29 cellular contexts compared by ENCODE assay signal in genomic region chr2:137976274-137976673, GRCh38. TPM values are rescaled to one million over a fixed set of nuclear protein-coding genes. Genes with fewer than 3 reads are reported as not detected.
A peak's percentile ranks its signal among the peaks of the same experiment; 100 is the strongest.
DNase-seq lines count a peak whose midpoint lies in the region; ATAC-seq, FAIRE-seq and TF ChIP-seq lines count a peak whose summit lies in the region.
"Had no signal": no experiment of that assay in that cellular context is flagged by ENCODE, and none has a peak within 500 bp of the region (broad histone marks: within the 10 kb centered on the region; RNA-seq: fewer than 3 reads in every experiment).

No MANE protein-coding gene starts in this region.

- CTCF ChIA-PET in HepG2 (lab: Yijun Ruan, JAX; ENCODE audit: low intra/inter-chr PET ratio, low total read pairs) = no interaction called here

- DNase-seq in CD1c-positive myeloid dendritic cell (ENCODE audit: extremely low spot score) (peak; percentile 31), bronchial epithelial cell (ENCODE audit: low read depth) (peak; percentile 51), HepG2 (ENCODE audit: low spot score) (no peak), stomach (no peak), erythroblast (lab: John Stamatoyannopoulos, UW) (no peak), DMS153 treated with DMSO at 0.1 percent for 48 hours (lab: John Stamatoyannopoulos, UW; ENCODE audit: unreplicated experiment) (no peak), amygdala (lab: John Stamatoyannopoulos, UW) (no peak)
- DNase-seq in activated T-helper 1 cell treated with anti-CD3 and anti-CD28 coated beads, Interleukin-12 subunit alpha, Interleukin-12 subunit beta, Interleukin-2, Interleukin-4 antibody, amounts not matched to agents 30 ng/mL and 10 ng/mL and 1 ng/mL, durations not matched to agents 14 hours and 24 hours and 36 hours (ENCODE audit: low spot score) = no peak
- DNase-seq: ACHN; activated CD4-positive, alpha-beta T cell treated with anti-CD3 and anti-CD28 coated beads for 48 hours; activated CD8-positive, alpha-beta memory T cell treated with anti-CD3 and anti-CD28 coated beads for 24 hours; activated effector memory CD4-positive, alpha-beta T cell treated with anti-CD3 and anti-CD28 coated beads, Interleukin-2, amount 50 U/mL, for 16 hours; activated naive CD8-positive, alpha-beta T cell treated with anti-CD3 and anti-CD28 coated beads for 36 hours; central memory CD4-positive, alpha-beta T cell; gastrocnemius medialis; naive thymus-derived CD8-positive, alpha-beta T cell; NCI-H1105 treated with DMSO at 0.1 percent for 48 hours; NCI-H1930; NCI-H2171 treated with DMSO at 0.1 percent for 48 hours; substantia nigra; T-cell; uterus had no signal

- H3K27ac ChIP-seq in HepG2 (ENCODE audit: extremely low read length, insufficient read depth, low read length) (peak overlapping the region; percentile 71), stomach (peak overlapping the region; percentile 71 to 92 (median 83))
- H3K27ac ChIP-seq: gastrocnemius medialis, uterus had no signal

- H3K4me1 Mint-ChIP-seq in activated T-helper 1 cell treated with anti-CD3 and anti-CD28 coated beads, Interleukin-12 subunit alpha, Interleukin-12 subunit beta, Interleukin-2, Interleukin-4 antibody, amounts not matched to agents 30 ng/mL and 10 ng/mL and 1 ng/mL, durations not matched to agents 14 hours and 24 hours and 36 hours (ENCODE audit: low read depth) = no peaks in the 10 kb centered on the region
- H3K4me1 Mint-ChIP-seq: activated naive CD8-positive, alpha-beta T cell treated with anti-CD3 and anti-CD28 coated beads for 36 hours; B cell; IgD-negative memory B cell; naive thymus-derived CD8-positive, alpha-beta T cell; stimulated activated effector memory CD8-positive, alpha-beta T cell treated with anti-CD3 and anti-CD28 coated beads, Interleukin-12 subunit alpha, Interleukin-12 subunit beta, amount 100 ng/mL, for 72 hours; T-cell had no signal

- H3K4me1 ChIP-seq in HepG2 (ENCODE audit: insufficient read depth, low read length) = peaks cover 74% of the 10 kb centered on the region
- peaks cover 0 to 48% (median 21%) of the 10 kb centered on the region in 4 donors for H3K4me1 ChIP-seq in stomach
- H3K4me1 ChIP-seq: gastrocnemius medialis, uterus had no signal

- POLR2A ChIA-PET in HepG2 (lab: Yijun Ruan, JAX) = interaction anchor here (0.7 to 6.2 kb wide), 5 partner anchors 12 to 114 kb away, joined by 3 to 145 read pairs (median 5); partner anchors contain the start of gene HNMT

- no peak overlapping the region for H2AFZ ChIP-seq in HepG2 (ENCODE audit: low read length)

- H3K27me3 Mint-ChIP-seq in activated T-helper 1 cell treated with anti-CD3 and anti-CD28 coated beads, Interleukin-12 subunit alpha, Interleukin-12 subunit beta, Interleukin-2, Interleukin-4 antibody, amounts not matched to agents 30 ng/mL and 10 ng/mL and 1 ng/mL, durations not matched to agents 14 hours and 24 hours and 36 hours (ENCODE audit: insufficient read depth) = no peaks in the 10 kb centered on the region
- H3K27me3 Mint-ChIP-seq: activated naive CD8-positive, alpha-beta T cell treated with anti-CD3 and anti-CD28 coated beads for 36 hours; T-cell had no signal

- no peak for TF ChIP-seq EP300 in HepG2 (IDR thresholded peaks at IDR 0.05; ENCODE audit: low read depth in 2 of 2, low read length in 2 of 2)
- no peak for TF ChIP-seq EP300 in HepG2 (CRISPR knock-in tag; IDR thresholded peaks at IDR 0.05; ENCODE audit: borderline replicate concordance)
- no peak for TF ChIP-seq EP300 in stomach (IDR thresholded peaks at IDR 0.05)

- no peaks in the 10 kb centered on the region for H3K9me3 Mint-ChIP-seq in activated T-helper 1 cell treated with anti-CD3 and anti-CD28 coated beads, Interleukin-12 subunit alpha, Interleukin-12 subunit beta, Interleukin-2, Interleukin-4 antibody, amounts not matched to agents 30 ng/mL and 10 ng/mL and 1 ng/mL, durations not matched to agents 14 hours and 24 hours and 36 hours
- H3K9me3 Mint-ChIP-seq: activated naive CD8-positive, alpha-beta T cell treated with anti-CD3 and anti-CD28 coated beads for 36 hours; IgD-negative memory B cell; naive thymus-derived CD8-positive, alpha-beta T cell; stimulated activated effector memory CD8-positive, alpha-beta T cell treated with anti-CD3 and anti-CD28 coated beads, Interleukin-12 subunit alpha, Interleukin-12 subunit beta, amount 100 ng/mL, for 72 hours; T-cell had no signal

- H3K4me3 ChIP-seq in bronchial epithelial cell (ENCODE audit: low read depth, low read length) (no peak overlapping the region), HepG2 (replicated peaks in 1 of 3; ENCODE audit: insufficient read depth in 1 of 3, low read depth in 2 of 3, low read length in 3 of 3) (no peak overlapping the region), stomach (no peak overlapping the region)
- H3K4me3 ChIP-seq: gastrocnemius medialis, lung, uterus had no signal

- 89% methylated on average over 3 of the region's 3 CpGs for WGBS in HepG2 (ENCODE audit: low lambda C conversion rate)
- 69 to 78% (median 72%) methylated on average over 3 of the region's 3 CpGs for WGBS in stomach, 5 donors

- TF ChIP-seq RAD21 in HepG2 (CRISPR knock-in tag; IDR thresholded peaks at IDR 0.05) = no peak

- H3K9me3 ChIP-seq in HepG2 (ENCODE audit: low read length) (no peaks in the 10 kb centered on the region), stomach (no peaks in the 10 kb centered on the region)
- H3K9me3 ChIP-seq: gastrocnemius medialis, uterus had no signal

- H3K27ac Mint-ChIP-seq in activated T-helper 1 cell treated with anti-CD3 and anti-CD28 coated beads, Interleukin-12 subunit alpha, Interleukin-12 subunit beta, Interleukin-2, Interleukin-4 antibody, amounts not matched to agents 30 ng/mL and 10 ng/mL and 1 ng/mL, durations not matched to agents 14 hours and 24 hours and 36 hours = no peak overlapping the region
- H3K27ac Mint-ChIP-seq: activated naive CD8-positive, alpha-beta T cell treated with anti-CD3 and anti-CD28 coated beads for 36 hours; B cell; IgD-negative memory B cell; naive thymus-derived CD8-positive, alpha-beta T cell; stimulated activated effector memory CD8-positive, alpha-beta T cell treated with anti-CD3 and anti-CD28 coated beads, Interleukin-12 subunit alpha, Interleukin-12 subunit beta, amount 100 ng/mL, for 72 hours; T-cell had no signal

- peaks cover 35% of the 10 kb centered on the region; the same call in 1 of the 2 replicates for H4K20me1 ChIP-seq in HepG2 (ENCODE audit: insufficient read depth, low read length)

- H3K4me2 ChIP-seq in HepG2 (ENCODE audit: low read depth, low read length) = peak overlapping the region; percentile 21; the same call in 1 of the 2 replicates

- in situ Hi-C loops in HepG2 (cut with HindIII; ENCODE audit: extremely low pct_ligation_motif_present, low pct_unique_long_range_greater_than_20kb) = no loop called here

- ATAC-seq in HepG2 = no peak
- ATAC-seq: gastrocnemius medialis; naive thymus-derived CD8-positive, alpha-beta T cell; stimulated activated effector memory CD8-positive, alpha-beta T cell treated with anti-CD3 and anti-CD28 coated beads, Interleukin-12 subunit alpha, Interleukin-12 subunit beta, amount 100 ng/mL, for 72 hours; T-cell had no signal

- intact Hi-C loops in HepG2 (cut with micrococcal nuclease; ENCODE audit: unreplicated experiment) = no loop called here
- intact Hi-C loops in stomach (cut with DNase I; ENCODE audit: low total_unique reads) = no loop called here
- intact Hi-C loops in activated T-helper 1 cell treated with anti-CD3 and anti-CD28 coated beads, Interleukin-12 subunit alpha, Interleukin-12 subunit beta, Interleukin-2, Interleukin-4 antibody, amounts not matched to agents 30 ng/mL and 10 ng/mL and 1 ng/mL, durations not matched to agents 14 hours and 24 hours and 36 hours (cut with micrococcal nuclease) = no loop called here

- H3K27me3 ChIP-seq in bronchial epithelial cell (ENCODE audit: control insufficient read depth, insufficient read depth, low read length) (no peaks in the 10 kb centered on the region), HepG2 (ENCODE audit: control insufficient read depth in 1 of 2, insufficient read depth in 2 of 2, low read length in 2 of 2) (no peaks in the 10 kb centered on the region), stomach (no peaks in the 10 kb centered on the region)
- H3K27me3 ChIP-seq: gastrocnemius medialis, uterus had no signal

- H3K9ac ChIP-seq in HepG2 (ENCODE audit: insufficient read depth, low read depth, low read length) = no peak overlapping the region

- H3K4me3 Mint-ChIP-seq in activated T-helper 1 cell treated with anti-CD3 and anti-CD28 coated beads, Interleukin-12 subunit alpha, Interleukin-12 subunit beta, Interleukin-2, Interleukin-4 antibody, amounts not matched to agents 30 ng/mL and 10 ng/mL and 1 ng/mL, durations not matched to agents 14 hours and 24 hours and 36 hours = no peak overlapping the region
- H3K4me3 Mint-ChIP-seq: activated naive CD8-positive, alpha-beta T cell treated with anti-CD3 and anti-CD28 coated beads for 36 hours; B cell; IgD-negative memory B cell; naive thymus-derived CD8-positive, alpha-beta T cell; stimulated activated effector memory CD8-positive, alpha-beta T cell treated with anti-CD3 and anti-CD28 coated beads, Interleukin-12 subunit alpha, Interleukin-12 subunit beta, amount 100 ng/mL, for 72 hours; T-cell had no signal

- TF ChIP-seq CTCF in bronchial epithelial cell (IDR thresholded peaks at IDR 0.05; ENCODE audit: insufficient read depth, low read length, severe bottlenecking) = no peak
- no peak for TF ChIP-seq CTCF in HepG2 (CRISPR knock-in tag; IDR thresholded peaks at IDR 0.05)
- TF ChIP-seq CTCF in stomach (IDR thresholded peaks at IDR 0.05) = no peak

- BruUV-seq in HepG2 (replicated peaks; lab: Mats Ljungman, UMichigan) = no TSS peak

- FAIRE-seq in bronchial epithelial cell (lab: Jason Lieb, UNC) = no peak
- no peak for FAIRE-seq in HepG2 (lab: Jason Lieb, UNC)
- FAIRE-seq: astrocyte had no signal

- H3K79me2 ChIP-seq in HepG2 (ENCODE audit: insufficient read depth, low read length) = peaks cover 84% of the 10 kb centered on the region

- no peaks in the 10 kb centered on the region for H3K36me3 ChIP-seq in bronchial epithelial cell (ENCODE audit: control insufficient read depth, insufficient read depth, low read length)
- peaks cover 10 to 61% of the 10 kb centered on the region in 2 experiments for H3K36me3 ChIP-seq in HepG2 (replicated peaks in 1 of 2; ENCODE audit: control insufficient read depth in 1 of 2, insufficient read depth in 2 of 2, low read length in 2 of 2)
- H3K36me3 ChIP-seq in stomach = peaks cover 0 to 17% (median 6%) of the 10 kb centered on the region in 4 donors
- H3K36me3 ChIP-seq: gastrocnemius medialis, uterus had no signal

- TF ChIP-seq POLR2A in HepG2 (IDR thresholded peaks at IDR 0.05; ENCODE audit: insufficient read depth in 1 of 2, low read depth in 2 of 2, low read length in 2 of 2) = no peak
- TF ChIP-seq POLR2A in stomach (IDR thresholded peaks at IDR 0.05) = no peak
- TF ChIP-seq POLR2A in erythroblast (IDR thresholded peaks at IDR 0.05; ENCODE audit: low read length) = no peak

- no peaks in the 10 kb centered on the region for H3K36me3 Mint-ChIP-seq in activated T-helper 1 cell treated with anti-CD3 and anti-CD28 coated beads, Interleukin-12 subunit alpha, Interleukin-12 subunit beta, Interleukin-2, Interleukin-4 antibody, amounts not matched to agents 30 ng/mL and 10 ng/mL and 1 ng/mL, durations not matched to agents 14 hours and 24 hours and 36 hours (ENCODE audit: low read depth)
- H3K36me3 Mint-ChIP-seq: activated naive CD8-positive, alpha-beta T cell treated with anti-CD3 and anti-CD28 coated beads for 36 hours; IgD-negative memory B cell; naive thymus-derived CD8-positive, alpha-beta T cell; stimulated activated effector memory CD8-positive, alpha-beta T cell treated with anti-CD3 and anti-CD28 coated beads, Interleukin-12 subunit alpha, Interleukin-12 subunit beta, amount 100 ng/mL, for 72 hours; T-cell had no signal

RNA-seq across cellular contexts. Expression of gene HNMT, which starts 12.0 kb away (rescaled TPM):
- total RNA-seq in bronchial epithelial cell (1.1 and 3.8 TPM in 2 replicates), HepG2 (2016; rRNA removed; fragmentation: Illumina TruSeq; extraction: Trizol) (309 and 372 TPM in 2 replicates), stomach (100 to 1,000 TPM in 1 of 5 donors, 10 to 100 TPM in 4; 11.2 to 145 (median 28.0) TPM)
- total RNA-seq in HepG2 (2016; cell fraction: cytosol; rRNA removed; fragmentation: Illumina TruSeq; extraction: Trizol; ENCODE audit: low read depth) = 103 and 116 TPM in 2 replicates
- total RNA-seq in HepG2 (2016; cell fraction: insoluble cytoplasmic fraction; rRNA removed; fragmentation: Illumina TruSeq; extraction: Trizol) = 312 and 373 TPM in 2 replicates
- 157 and 177 TPM in 2 replicates for total RNA-seq in HepG2 (2016; cell fraction: membrane; rRNA removed; fragmentation: Illumina TruSeq; extraction: Trizol)
- 234 and 240 TPM in 2 replicates for total RNA-seq in HepG2 (2016; cell fraction: nucleus; rRNA removed; fragmentation: Illumina TruSeq; extraction: Trizol)
- polyA plus RNA-seq in HepG2 (2011; rRNA removed) (259 and 279 TPM in 2 replicates), stomach (10 to 100 TPM; 34.4 to 65.5 (median 59.5) TPM)
- polyA plus RNA-seq in HepG2 (2011; cell fraction: cytosol; rRNA removed) = 170 and 271 TPM in 2 replicates
- polyA plus RNA-seq in HepG2 (2011; cell fraction: nucleus; rRNA removed) = 129 and 171 TPM in 2 replicates
- 561 and 648 TPM in 2 replicates for polyA plus RNA-seq in HepG2 (2012)
- 80.3 and 85.6 TPM in 2 replicates for polyA plus RNA-seq in HepG2 (2016; cell fraction: cytosol; fragmentation: Illumina TruSeq; extraction: Trizol; ENCODE audit: low read depth)
- polyA plus RNA-seq in HepG2 (2016; cell fraction: insoluble cytoplasmic fraction; fragmentation: Illumina TruSeq; extraction: Trizol; ENCODE audit: low read depth) = 297 and 326 TPM in 2 replicates
- polyA plus RNA-seq in HepG2 (2016; cell fraction: membrane; fragmentation: Illumina TruSeq; extraction: Trizol; ENCODE audit: low read depth) = 111 and 113 TPM in 2 replicates
- polyA plus RNA-seq in HepG2 (2016; cell fraction: nucleus; fragmentation: Illumina TruSeq; extraction: Trizol; ENCODE audit: insufficient read depth, low read depth) = 221 and 224 TPM in 2 replicates
- polyA minus RNA-seq in HepG2 (2011; rRNA and poly(A)+ RNA removed; ENCODE audit: low replicate concordance) = 14.7 and 77.3 TPM in 2 replicates
- 111 and 128 TPM in 2 replicates for polyA minus RNA-seq in HepG2 (2011; cell fraction: cytosol; rRNA and poly(A)+ RNA removed)
- 529 and 697 TPM in 2 replicates for polyA minus RNA-seq in HepG2 (2011; cell fraction: nucleus; rRNA and poly(A)+ RNA removed)
- not detected in 2 replicates for total RNA-seq in activated T-helper 1 cell treated with anti-CD3 and anti-CD28 coated beads, Interleukin-12 subunit alpha, Interleukin-12 subunit beta, Interleukin-2, Interleukin-4 antibody, amounts not matched to agents 30 ng/mL and 10 ng/mL and 1 ng/mL, durations not matched to agents 14 hours and 24 hours and 36 hours
- total RNA-seq: activated naive CD8-positive, alpha-beta T cell treated with anti-CD3 and anti-CD28 coated beads for 36 hours; B cell; G401; OCI-LY7 had no signal
- polyA plus RNA-seq: IgD-negative memory B cell had no signal

Comparison
In these comparisons a context has a peak if more than half of its experiments do, and no peak if none do; other contexts are left out.
1. DNase-seq: peak in CD1c-positive myeloid dendritic cell (single experiment) and bronchial epithelial cell (single experiment); none in HepG2 (single experiment), stomach (single experiment), activated T-helper 1 cell treated with anti-CD3 and anti-CD28 coated beads, Interleukin-12 subunit alpha, Interleukin-12 subunit beta, Interleukin-2, Interleukin-4 antibody, amounts not matched to agents 30 ng/mL and 10 ng/mL and 1 ng/mL, durations not matched to agents 14 hours and 24 hours and 36 hours (single experiment), erythroblast (0 of 2), DMS153 treated with DMSO at 0.1 percent for 48 hours (single experiment) and amygdala (0 of 56).